Comparison of ENCODE assay signal across 8 cellular contexts in genomic region chr2:55620123-55620779, GRCh38. TPM values are rescaled to one million over a fixed set of nuclear protein-coding genes. Genes with fewer than 3 reads are reported as not detected.
DNase-seq lines count a peak whose midpoint lies in the region; ATAC-seq and TF ChIP-seq lines count a peak whose summit lies in the region.

No MANE protein-coding gene starts in this region.

- in situ Hi-C loops in SK-MEL-5 (cut with HindIII; ENCODE audit: low pct_unique_long_range_greater_than_20kb, low sequenced_read_pairs) = no loop called here

- H3K4me1 ChIP-seq in thyroid gland = peaks cover 27 to 29% of the 10 kb centered on the region in 2 donors
- peaks cover 0 to 7% of the 10 kb centered on the region in 2 donors for H3K4me1 ChIP-seq in uterus

- no peaks in the 10 kb centered on the region for H3K27me3 ChIP-seq in BJ (ENCODE audit: control insufficient read depth, insufficient read depth, low read length)
- H3K27me3 ChIP-seq in thyroid gland = no peaks in the 10 kb centered on the region
- no peaks in the 10 kb centered on the region for H3K27me3 ChIP-seq in uterus

- TF ChIP-seq POLR2A in thyroid gland (IDR thresholded peaks at IDR 0.05) (no peak), uterus (IDR thresholded peaks at IDR 0.05) (no peak)

- POLR2A ChIA-PET in BJ (lab: Charles Lee) = no interaction called here

- WGBS in thyroid gland, 2 donors = 73 to 84% methylated on average over 3 of the region's 3 CpGs

- no peak for DNase-seq in BJ (ENCODE audit: low read depth)
- peak; percentile 67 for DNase-seq in SK-MEL-5 (ENCODE audit: low read depth, low spot score)
- DNase-seq in germinal center (ENCODE audit: low spot score) = peak; percentile 10
- no peak for DNase-seq in thyroid gland
- DNase-seq in uterus = no peak

- TF ChIP-seq CTCF in BJ (IDR thresholded peaks at IDR 0.05; ENCODE audit: insufficient read depth, low read depth, low read length) (peak; percentile 38; the same call in 1 of the 2 replicates), thyroid gland (IDR thresholded peaks at IDR 0.05) (peak in 3 of 6 experiments; percentile 13 to 23 (median 17)), uterus (IDR thresholded peaks at IDR 0.05) (no peak)

- no peaks in the 10 kb centered on the region; the same call in 1 of the 2 replicates for H3K36me3 ChIP-seq in BJ (ENCODE audit: control insufficient read depth, insufficient read depth, low read length)
- no peaks in the 10 kb centered on the region for H3K36me3 ChIP-seq in thyroid gland
- no peaks in the 10 kb centered on the region for H3K36me3 ChIP-seq in uterus

- intact Hi-C loops in thyroid gland (cut with DNase I) = no loop called here
- intact Hi-C loops in uterus (cut with DNase I; ENCODE audit: low total_unique reads) = no loop called here

- H3K27ac ChIP-seq in thyroid gland = no peak overlapping the region
- H3K27ac ChIP-seq in uterus = no peak overlapping the region

- ATAC-seq in GM19351 (IDR thresholded peaks at IDR 0.05; ENCODE audit: unreplicated experiment) (peak; percentile 27), HG03565 (IDR thresholded peaks at IDR 0.05; ENCODE audit: unreplicated experiment) (no peak), HG02610 (IDR thresholded peaks at IDR 0.05; ENCODE audit: unreplicated experiment) (no peak)

- no peak overlapping the region for H3K4me3 ChIP-seq in BJ (ENCODE audit: low read depth, low read length)
- H3K4me3 ChIP-seq in thyroid gland (replicated peaks in 1 of 3) = no peak overlapping the region
- no peak overlapping the region for H3K4me3 ChIP-seq in uterus

- CTCF ChIA-PET in BJ (lab: Yijun Ruan, JAX) = no interaction called here

- H3K9me3 ChIP-seq in thyroid gland = no peaks in the 10 kb centered on the region
- no peaks in the 10 kb centered on the region for H3K9me3 ChIP-seq in uterus

RNA-seq across cellular contexts. Expression of gene PPP4R3B, which starts 2.8 kb away (rescaled TPM):
- polyA plus RNA-seq in BJ (2011; rRNA removed) = 9.8 and 24.8 TPM in 2 replicates
- polyA minus RNA-seq in BJ (2011; rRNA and poly(A)+ RNA removed) = 14.4 and 16.5 TPM in 2 replicates
- 60.5 and 64.0 TPM in 2 replicates for total RNA-seq in SK-MEL-5 (2014; rRNA removed; shearing (Covaris generic))
- polyA plus RNA-seq in SK-MEL-5 (2015; cell fraction: cytosol; rRNA removed) = 36.2 and 45.0 TPM in 2 replicates
- polyA plus RNA-seq in SK-MEL-5 (2015; cell fraction: nucleus; rRNA removed) = 60.9 and 69.1 TPM in 2 replicates
- 10 to 100 TPM; 76.2 to 88.0 (median 82.6) TPM for total RNA-seq in thyroid gland
- total RNA-seq in uterus = 100 to 1,000 TPM in 1 of 4 donors, 10 to 100 TPM in 3; 29.2 to 117 (median 54.2) TPM

Comparison
In these comparisons a context has a peak if more than half of its experiments do, and no peak if none do; other contexts are left out.
1. DNase-seq: peak in SK-MEL-5 (single experiment) and germinal center (single experiment); none in BJ (single experiment), thyroid gland (0 of 2) and uterus (0 of 2).